ENCODE assay signal across 22 cellular contexts in the genomic region with DNA sequence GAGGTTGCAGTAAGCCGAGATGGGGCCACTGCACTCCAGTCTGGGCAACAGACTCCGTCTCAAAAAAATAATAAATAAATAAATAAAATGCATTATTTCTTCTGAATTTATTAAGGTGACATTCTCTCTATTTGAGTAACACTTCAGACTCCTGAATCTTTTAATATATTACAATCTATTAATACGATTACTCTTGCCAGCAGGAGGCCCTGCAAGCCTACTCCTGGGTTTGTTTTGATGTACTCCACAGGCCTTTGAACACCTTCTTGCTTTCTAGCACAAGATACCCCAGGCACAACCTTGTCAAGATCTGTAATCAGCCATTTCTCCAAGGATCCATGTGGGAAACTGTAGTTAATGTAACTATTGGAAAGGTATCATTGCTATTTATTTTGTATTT.
DNase-seq lines count a peak whose midpoint lies in the region; ATAC-seq, FAIRE-seq and TF ChIP-seq lines count a peak whose summit lies in the region.
"Had no signal": no experiment of that assay in that cellular context is flagged by ENCODE, and none has a peak within 500 bp of the region (broad histone marks: within the 10 kb centered on the region; RNA-seq: fewer than 3 reads in every experiment).

No MANE protein-coding gene starts in this region.

- intact Hi-C loops in HCT116 (cut with micrococcal nuclease), result loop anchor here (5.0 kb wide), 1 partner anchor 114 kb away; no protein-coding TSS in a partner anchor

- no peak for TF ChIP-seq EP300 in A549 (IDR thresholded peaks at IDR 0.05)

- H3K79me2 ChIP-seq in HCT116 (ENCODE audit: insufficient read depth, low read length) (no peaks in the 10 kb centered on the region; the same call in 1 of the 2 replicates), keratinocyte (ENCODE audit: control insufficient read depth, insufficient read depth, low read length) (no peaks in the 10 kb centered on the region)

- CTCF ChIA-PET in A549 (lab: Yijun Ruan, JAX) (no interaction called here), HCT116 (lab: Charles Lee) (interaction anchor here (1.0 kb wide), 1 partner anchor 114 kb away, joined by 3 read pairs; no protein-coding TSS in a partner anchor), GM10248 (lab: Yijun Ruan, JAX) (no interaction called here)

- ATAC-seq in A549 (no peak), HCT116 (no peak), RWPE2 (ENCODE audit: low read depth) (no peak), HG02870 (IDR thresholded peaks at IDR 0.05; ENCODE audit: unreplicated experiment) (no peak), HG03159 (IDR thresholded peaks at IDR 0.05; ENCODE audit: unreplicated experiment) (no peak)

- H3K4me2 ChIP-seq in A549 (no peak overlapping the region), HCT116 (ENCODE audit: low read length) (no peak overlapping the region), keratinocyte (ENCODE audit: control insufficient read depth, extremely low read depth, insufficient read depth, low read depth, low read length) (no peak overlapping the region)
- H3K4me2 ChIP-seq: KMS-11 had no signal

- RAD21 ChIA-PET in HCT116 (lab: Charles Lee; ENCODE audit: low non-redundant PET in 1 of 2, low total read pairs in 2 of 2, uncharacterized antibody in 2 of 2, unreplicated experiment in 2 of 2), result no interaction called here

- DNase-seq in A549 (ENCODE audit: low read depth in 1 of 2, low spot score in 1 of 2) (peak in 1 of 2 experiments; percentile 10), HCT116 (ENCODE audit: low read depth, low spot score) (no peak), RWPE2 (ENCODE audit: low spot score) (no peak), keratinocyte (ENCODE audit: low read depth, low spot score) (no peak), cerebellum (ENCODE audit: low spot score) (no peak), GM10248 (ENCODE audit: extremely low spot score) (no peak)
- DNase-seq: activated CD4-positive, alpha-beta T cell treated with anti-CD3 and anti-CD28 coated beads for 48 hours; activated naive CD8-positive, alpha-beta T cell treated with anti-CD3 and anti-CD28 coated beads for 36 hours; activated T-cell treated with anti-CD3 and anti-CD28 coated beads for 4 hours; DMS79; H9; NCI-H187 treated with DMSO at 0.1 percent for 48 hours; NK-92 treated with Interleukin-12 subunit alpha and Interleukin-12 subunit beta, amount 100 ng/mL, for 24 hours; occipital lobe; SHP77; stimulated activated naive CD4-positive, alpha-beta T cell treated with Interleukin-2 at 50 U/mL for 16 hours; uterus had no signal

- no peaks in the 10 kb centered on the region for H3K9me1 ChIP-seq in keratinocyte (ENCODE audit: control insufficient read depth, extremely low read depth, insufficient read depth, low read length)

- no peak for FAIRE-seq in A549 (lab: Jason Lieb, UNC)
- FAIRE-seq in keratinocyte (lab: Jason Lieb, UNC), result no peak

- H3K4me1 ChIP-seq in A549, result 0 out of 3 replicates have a peak, but pooled peaks cover 2% of the 10 kb centered on the region
- peaks cover 28 to 51% of the 10 kb centered on the region in 2 experiments for H3K4me1 ChIP-seq in HCT116 (ENCODE audit: control insufficient read depth in 1 of 2, insufficient read depth in 2 of 2, low read length in 2 of 2)
- H3K4me1 ChIP-seq in RWPE2 (ENCODE audit: insufficient read depth, poor library complexity, severe bottlenecking), result peaks cover 22% of the 10 kb centered on the region
- H3K4me1 ChIP-seq in keratinocyte (ENCODE audit: control insufficient read depth, extremely low read depth, insufficient read depth, low read length), result peaks cover 5% of the 10 kb centered on the region
- H3K4me1 ChIP-seq: uterus had no signal

- H2AFZ ChIP-seq in HCT116 (ENCODE audit: low read depth, low read length, poor library complexity, severe bottlenecking) (no peak overlapping the region), keratinocyte (ENCODE audit: control insufficient read depth, low read length) (no peak overlapping the region)

- TF ChIP-seq RAD21 in A549 (conservative IDR thresholded peaks at IDR 0.05 in 1 of 2, IDR thresholded peaks at IDR 0.05 in 1 of 2), result peak; percentile 33 to 55; a peak in 3 of 5 replicates
- peak; percentile 74 for TF ChIP-seq RAD21 in HCT116 (IDR thresholded peaks at IDR 0.05; ENCODE audit: low read depth)

- WGBS in A549 (ENCODE audit: missing lambda C conversion rate), result 70% methylated on average over 3 of the region's 3 CpGs

- H3K27me3 ChIP-seq in HCT116 (ENCODE audit: insufficient read depth, low read length), result no peaks in the 10 kb centered on the region
- H3K27me3 ChIP-seq in RWPE2 (ENCODE audit: insufficient read depth, poor library complexity, severe bottlenecking), result no peaks in the 10 kb centered on the region
- H3K27me3 ChIP-seq in keratinocyte (ENCODE audit: control insufficient read depth, extremely low read depth, insufficient read depth, low read length), result no peaks in the 10 kb centered on the region
- H3K27me3 ChIP-seq: cardiac muscle cell, uterus had no signal

- H4K20me1 ChIP-seq in HCT116 (ENCODE audit: insufficient read depth) (no peaks in the 10 kb centered on the region), keratinocyte (ENCODE audit: control insufficient read depth, extremely low read depth, insufficient read depth, low read length) (no peaks in the 10 kb centered on the region)

- no peak overlapping the region for H3K9ac ChIP-seq in HCT116 (ENCODE audit: low read length)
- H3K9ac ChIP-seq in keratinocyte (ENCODE audit: control insufficient read depth, extremely low read depth, insufficient read depth, low read length), result no peak overlapping the region
- H3K9ac ChIP-seq: KMS-11 had no signal

- POLR2A ChIA-PET in A549 (lab: Yijun Ruan, JAX) (no interaction called here), HCT116 (lab: Charles Lee) (no interaction called here), GM10248 (lab: Yijun Ruan, JAX) (no interaction called here)

- TF ChIP-seq CTCF in A549 (IDR thresholded peaks at IDR 0.05) (no peak), HCT116 (IDR thresholded peaks at IDR 0.05 in 2 of 3, conservative IDR thresholded peaks at IDR 0.05 in 1 of 3; ENCODE audit: borderline replicate concordance in 1 of 3, insufficient read depth in 1 of 3, low read depth in 2 of 3, low read length in 2 of 3) (peak; percentile 34 to 44 (median 42); a peak in 3 of 6 replicates), RWPE2 (IDR thresholded peaks at IDR 0.05; ENCODE audit: poor library complexity, severe bottlenecking) (peak; percentile 9), keratinocyte (optimal IDR thresholded peaks at IDR 0.05 in 1 of 3, IDR thresholded peaks at IDR 0.05 in 1 of 3, conservative IDR thresholded peaks at IDR 0.05 in 1 of 3; ENCODE audit: extremely low read depth in 1 of 3, insufficient read depth in 2 of 3, low read length in 3 of 3) (peak in 2 of 3 experiments; percentile 12 to 31), GM10248 (IDR thresholded peaks at IDR 0.05; ENCODE audit: control extremely low read depth, extremely low read depth, low read depth, missing control alignments) (no peak)

- BruUV-seq in HCT116 (replicated peaks; lab: Mats Ljungman, UMichigan), result no TSS peak

- H3K27ac ChIP-seq in A549 (no peak overlapping the region), HCT116 (ENCODE audit: low read depth, low read length) (no peak overlapping the region), RWPE2 (ENCODE audit: poor library complexity, severe bottlenecking) (no peak overlapping the region), keratinocyte (ENCODE audit: control insufficient read depth, insufficient read depth, low read length) (no peak overlapping the region)
- H3K27ac ChIP-seq: cardiac muscle cell, KMS-11, skin epidermis, uterus had no signal

- H3K9me3 ChIP-seq in A549 (no peaks in the 10 kb centered on the region), HCT116 (ENCODE audit: control insufficient read depth in 1 of 2, insufficient read depth in 1 of 2, low read depth in 1 of 2, low read length in 2 of 2) (no peaks in the 10 kb centered on the region), RWPE2 (ENCODE audit: severe bottlenecking) (no peaks in the 10 kb centered on the region), keratinocyte (ENCODE audit: control insufficient read depth, low read depth, low read length) (no peaks in the 10 kb centered on the region)
- H3K9me3 ChIP-seq: uterus had no signal

- H3K4me3 ChIP-seq in A549 (no peak overlapping the region), HCT116 (replicated peaks in 1 of 2; ENCODE audit: low read depth in 1 of 2, low read length in 2 of 2) (no peak overlapping the region), RWPE2 (ENCODE audit: severe bottlenecking) (no peak overlapping the region), keratinocyte (ENCODE audit: control insufficient read depth in 2 of 3, extremely low read depth in 1 of 3, insufficient read depth in 2 of 3, low read depth in 1 of 3, low read length in 3 of 3) (no peak overlapping the region)
- H3K4me3 ChIP-seq: cardiac muscle cell, skin epidermis, uterus had no signal

- TF ChIP-seq POLR2A in A549 (IDR thresholded peaks at IDR 0.05; ENCODE audit: low read length) (no peak), HCT116 (IDR thresholded peaks at IDR 0.05; ENCODE audit: borderline replicate concordance, extremely low read depth, insufficient read depth, insufficient read length) (no peak)

- H3K36me3 ChIP-seq in HCT116 (ENCODE audit: control insufficient read depth in 1 of 2, insufficient read depth in 2 of 2, low read length in 2 of 2), result no peaks in the 10 kb centered on the region
- H3K36me3 ChIP-seq in RWPE2 (ENCODE audit: low read depth), result no peaks in the 10 kb centered on the region
- H3K36me3 ChIP-seq in keratinocyte (ENCODE audit: control insufficient read depth in 2 of 2, extremely low read depth in 1 of 2, insufficient read depth in 2 of 2, low read length in 2 of 2), result no peaks in the 10 kb centered on the region
- H3K36me3 ChIP-seq: cardiac muscle cell, uterus had no signal

- dilution Hi-C loops in keratinocyte (cut with MboI; ENCODE audit: extremely low pct_ligation_motif_present, low sequenced_read_pairs), result no loop called here

- no peaks in the 10 kb centered on the region for H3K9me2 ChIP-seq in HCT116 (ENCODE audit: insufficient read depth)

TF ChIP-seq in A549, 52 proteins besides CTCF, POLR2A, EP300 and RAD21 (continues in another document):
- TF ChIP-seq RFX5 (IDR thresholded peaks at IDR 0.05), result no peak
- TF ChIP-seq EHF (CRISPR knock-in tag; IDR thresholded peaks at IDR 0.05), result no peak
- no peak for TF ChIP-seq CHD4 (IDR thresholded peaks at IDR 0.05; ENCODE audit: borderline replicate concordance)
- no peak for TF ChIP-seq HOXA7 (CRISPR knock-in tag; IDR thresholded peaks at IDR 0.05)
- TF ChIP-seq ESRRA (IDR thresholded peaks at IDR 0.05; ENCODE audit: borderline replicate concordance, low read length), result no peak
- TF ChIP-seq FOSB (CRISPR knock-in tag; IDR thresholded peaks at IDR 0.05), result no peak

TF ChIP-seq in HCT116, 20 proteins besides CTCF, POLR2A, EP300 and RAD21 (continues in another document):
- TF ChIP-seq ZFX (IDR thresholded peaks at IDR 0.05), result no peak
- TF ChIP-seq FOSL1 (IDR thresholded peaks at IDR 0.05; ENCODE audit: low read depth), result no peak
- TF ChIP-seq CBX3 (IDR thresholded peaks at IDR 0.05; ENCODE audit: low read depth), result no peak
- no peak for TF ChIP-seq YY1 (IDR thresholded peaks at IDR 0.05; ENCODE audit: extremely low read depth, insufficient replicate concordance, low read depth, low read length)
- TF ChIP-seq SIN3A (IDR thresholded peaks at IDR 0.05; ENCODE audit: low read depth), result no peak
- no peak for TF ChIP-seq POLR2AphosphoS5 (IDR thresholded peaks at IDR 0.05; ENCODE audit: low read depth, low read length)
- TF ChIP-seq EZH2 (IDR thresholded peaks at IDR 0.05), result no peak
- no peak for TF ChIP-seq SRF (IDR thresholded peaks at IDR 0.05; ENCODE audit: low read depth)

Comparison
In these comparisons a context has a peak if more than half of its experiments do, and no peak if none do; other contexts are left out.
1. CTCF ChIP-seq: peak in HCT116 (3 of 3), RWPE2 (single experiment) and keratinocyte (2 of 3); none in A549 (single experiment) and GM10248 (single experiment).